7 cellular contexts compared by ENCODE assay signal in the genomic region with DNA sequence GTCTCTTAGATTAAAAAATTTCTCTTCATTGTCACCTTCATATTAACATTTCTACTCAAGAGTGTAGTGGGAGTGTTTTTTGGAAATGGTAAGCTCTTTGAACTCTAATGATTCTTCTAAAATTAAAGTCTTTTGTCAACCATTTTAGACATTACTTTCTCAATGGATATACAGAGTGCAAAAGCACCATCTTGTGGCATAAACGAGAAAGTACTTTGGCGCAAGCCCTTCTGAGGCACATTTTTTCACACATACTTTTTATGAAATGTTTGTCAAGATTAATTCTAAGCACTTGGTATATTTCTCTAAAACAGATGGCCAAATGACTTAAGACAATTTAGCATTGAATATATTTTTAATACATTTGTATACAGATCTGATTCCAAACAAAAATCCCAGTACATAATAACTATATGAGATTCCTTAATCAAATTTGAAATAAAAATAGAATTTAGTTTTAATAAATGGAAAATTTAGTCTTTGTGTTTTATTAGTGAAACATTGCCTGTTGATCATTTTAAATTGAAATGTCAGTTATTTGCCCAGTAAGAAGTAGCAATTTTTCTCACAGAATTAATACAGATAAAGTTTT.
DNase-seq lines count a peak whose midpoint lies in the region; ATAC-seq lines count a peak whose summit lies in the region.

No MANE protein-coding gene starts in this region.

- in situ Hi-C loops in T47D (cut with HindIII; ENCODE audit: low pct_unique_long_range_greater_than_20kb, low sequenced_read_pairs) = no loop called here

- DNase-seq in Daoy (ENCODE audit: low read depth) = peak; percentile 13
- DNase-seq in NCI-H82 (lab: John Stamatoyannopoulos, UW) = peak; percentile 74
- peak; percentile 18 to 63 for DNase-seq in T47D (ENCODE audit: low read depth in 1 of 2, low spot score in 1 of 2)
- peak; percentile 68 for DNase-seq in left kidney (ENCODE audit: low read depth, low spot score)
- no peak for DNase-seq in T1000 (lab: John Stamatoyannopoulos, UW)

- ATAC-seq in GM19395 (IDR thresholded peaks at IDR 0.05; ENCODE audit: unreplicated experiment) = peak; percentile 62
- peak; percentile 80 for ATAC-seq in HG03378 (IDR thresholded peaks at IDR 0.05; ENCODE audit: unreplicated experiment)
